ENCODE assay signal across 13 cellular contexts in genomic region chr13:25490236-25490635, GRCh38.
"Had no signal": no experiment of that assay in that cellular context is flagged by ENCODE, and none has a peak within 500 bp of the region (broad histone marks: within the 10 kb centered on the region; RNA-seq: fewer than 3 reads in every experiment).

No MANE protein-coding gene starts in this region.

- ATAC-seq: activated CD4-positive, alpha-beta T cell treated with anti-CD3 and anti-CD28 coated beads for 36 hours; left lobe of liver had no signal

- DNase-seq: activated CD4-positive, alpha-beta T cell treated with anti-CD3 and anti-CD28 coated beads for 36 hours; activated CD4-positive, alpha-beta T cell treated with anti-CD3 and anti-CD28 coated beads, Interleukin-2, amount 50 U/mL, for 48 hours; activated gamma-delta T cell; dermis blood vessel endothelial cell; foreskin melanocyte; kidney; stimulated activated CD4-positive, alpha-beta T cell treated with anti-CD3 and anti-CD28 coated beads, Interleukin-12 subunit alpha, Interleukin-12 subunit beta, amount 100 ng/mL, for 4 hours; stimulated activated CD4-positive, alpha-beta T cell treated with anti-CD3 and anti-CD28 coated beads, Interleukin-1b, Interleukin-23, amount 100 ng/mL, for 48 hours; stimulated activated CD8-positive, alpha-beta memory T cell treated with anti-CD3 and anti-CD28 coated beads, Interleukin-4, amount 100 ng/mL, for 48 hours; stimulated activated naive CD4-positive, alpha-beta T cell treated with Interleukin-2 at 50 U/mL for 16 hours had no signal

- H3K27ac ChIP-seq: breast epithelium, tibial nerve had no signal
